In genomic region chr17:44347206-44348045, GRCh38 we compare ENCODE assay signal across 8 cellular contexts. TPM values are rescaled to one million over a fixed set of nuclear protein-coding genes. Genes with fewer than 3 reads are reported as not detected.
A peak's percentile ranks its signal among the peaks of the same experiment; 100 is the strongest.
DNase-seq lines count a peak whose midpoint lies in the region; ATAC-seq and TF ChIP-seq lines count a peak whose summit lies in the region.
"Not testable (repeated sequence)": the region's sequence is repeated elsewhere in the genome, so short reads cannot be mapped to it uniquely, and the experiment has no call there.
"Had no signal": no experiment of that assay in that cellular context is flagged by ENCODE, and none has a peak within 500 bp of the region (broad histone marks: within the 10 kb centered on the region; RNA-seq: fewer than 3 reads in every experiment).

No MANE protein-coding gene starts in this region.

- H2BK15ac ChIP-seq in mesenchymal stem cell (ENCODE audit: low read depth, poor library complexity, severe bottlenecking) = not testable (repeated sequence)

- H3K4me1 ChIP-seq in RWPE2 (ENCODE audit: insufficient read depth, poor library complexity, severe bottlenecking) (peaks cover 19% of the 10 kb centered on the region), mesenchymal stem cell (ENCODE audit: control insufficient read depth, insufficient read depth, low read depth, low read length) (peaks cover 17% of the 10 kb centered on the region)
- not testable (repeated sequence) for H3K4me1 ChIP-seq in colonic mucosa

- not testable (repeated sequence) for H3K23ac ChIP-seq in mesenchymal stem cell (ENCODE audit: low read length in 2 of 2)

- not testable (repeated sequence) for H3K9me3 ChIP-seq in RWPE2 (ENCODE audit: severe bottlenecking); colonic mucosa; mesenchymal stem cell (ENCODE audit: control insufficient read depth, low read length)

- not testable (repeated sequence) for H2BK12ac ChIP-seq in mesenchymal stem cell (ENCODE audit: low read length in 2 of 2)

- not testable (repeated sequence) for H2BK5ac ChIP-seq in mesenchymal stem cell (ENCODE audit: low read depth, low read length, poor library complexity, severe bottlenecking)

- not testable (repeated sequence) for H2AFZ ChIP-seq in mesenchymal stem cell (ENCODE audit: low read depth, low read length)

- not testable (repeated sequence) for H3K14ac ChIP-seq in mesenchymal stem cell (ENCODE audit: low read length in 2 of 2)

- not testable (repeated sequence) for H3K4me2 ChIP-seq in mesenchymal stem cell (ENCODE audit: low read length, poor library complexity, severe bottlenecking)

- H3K36me3 ChIP-seq in RWPE2 (ENCODE audit: low read depth) = peaks cover 20% of the 10 kb centered on the region; the same call in 1 of the 2 replicates
- not testable (repeated sequence) for H3K36me3 ChIP-seq in colonic mucosa
- H3K36me3 ChIP-seq in mesenchymal stem cell (ENCODE audit: control insufficient read depth in 1 of 2, insufficient read depth in 2 of 2, low read depth in 1 of 2, low read length in 2 of 2) = peaks cover 34 to 40% of the 10 kb centered on the region in 2 experiments

- H3K79me1 ChIP-seq in mesenchymal stem cell (replicated peaks; ENCODE audit: low read length, poor library complexity, severe bottlenecking) = peaks cover 24% of the 10 kb centered on the region

- 94% methylated on average over 16 of the region's 18 CpGs for WGBS in mesenchymal stem cell

- not testable (repeated sequence) for ATAC-seq in RWPE2 (ENCODE audit: low read depth)
- ATAC-seq in stimulated activated naive B cell treated with anti-CD40 and anti-IgM and Interleukin-4, amounts not matched to agents 10 μg/mL and 1 μg/mL and 100 μg/mL, for 72 hours (replicated peaks) = peak; percentile 42 to 44

- peak overlapping the region; percentile 68 for H3K4me3 ChIP-seq in GM12865 (ENCODE audit: low read depth, low read length)
- H3K4me3 ChIP-seq in HL-60 (replicated peaks; ENCODE audit: insufficient read depth, low read length); RWPE2 (ENCODE audit: severe bottlenecking); colonic mucosa; mesenchymal stem cell (ENCODE audit: insufficient read depth in 1 of 2, low read depth in 1 of 2, low read length in 2 of 2): not testable (repeated sequence)

- peaks cover 43 to 70% of the 10 kb centered on the region in 2 donors for H3K4me1 Mint-ChIP-seq in stimulated activated naive B cell treated with anti-CD40 and anti-IgM and Interleukin-4, amounts not matched to agents 10 μg/mL and 1 μg/mL and 100 μg/mL, for 72 hours

- not testable (repeated sequence) for H4K91ac ChIP-seq in mesenchymal stem cell (ENCODE audit: low read length)

- not testable (repeated sequence) for H3K4ac ChIP-seq in mesenchymal stem cell (ENCODE audit: low read depth in 1 of 2, low read length in 2 of 2)

- DNase-seq in GM12865 (ENCODE audit: low read depth) = peak; percentile 80
- not testable (repeated sequence) for DNase-seq in HL-60 (ENCODE audit: low read depth in 1 of 2, low spot score in 1 of 2); RWPE2 (ENCODE audit: low spot score); colonic mucosa; mesenchymal stem cell
- peak; percentile 77 for DNase-seq in stimulated activated naive B cell treated with anti-CD40 and anti-IgM and Interleukin-4, amounts not matched to agents 10 μg/mL and 1 μg/mL and 100 μg/mL, for 72 hours

- intact Hi-C loops in colonic mucosa (cut with DNase I) = not testable (repeated sequence)

- H3K27ac ChIP-seq in HL-60 (replicated peaks) (peak overlapping the region; percentile 20; the same call in 1 of the 2 replicates), RWPE2 (ENCODE audit: poor library complexity, severe bottlenecking) (peak overlapping the region; percentile 52), colonic mucosa (peak overlapping the region; percentile 18)
- H3K27ac ChIP-seq in mesenchymal stem cell (ENCODE audit: low read length, poor library complexity, severe bottlenecking) = not testable (repeated sequence)

- peak; percentile 21 for TF ChIP-seq POLR2A in GM19193 (IDR thresholded peaks at IDR 0.05; ENCODE audit: extremely low read depth, insufficient read depth, insufficient read length)

- not testable (repeated sequence) for H4K8ac ChIP-seq in mesenchymal stem cell (ENCODE audit: low read length)

- not testable (repeated sequence) for H3K27me3 ChIP-seq in HL-60 (ENCODE audit: insufficient read depth, poor library complexity, severe bottlenecking); RWPE2 (ENCODE audit: insufficient read depth, poor library complexity, severe bottlenecking); colonic mucosa; mesenchymal stem cell (ENCODE audit: control insufficient read depth in 1 of 2, insufficient read depth in 1 of 2, low read length in 2 of 2)

- not testable (repeated sequence) for TF ChIP-seq CTCF in GM12865 (IDR thresholded peaks at IDR 0.05; ENCODE audit: insufficient read depth, low read depth, low read length, missing control alignments); HL-60 (IDR thresholded peaks at IDR 0.05; ENCODE audit: insufficient read depth, low read length); RWPE2 (IDR thresholded peaks at IDR 0.05; ENCODE audit: poor library complexity, severe bottlenecking); colonic mucosa (IDR thresholded peaks at IDR 0.05)

- H3K9ac ChIP-seq in colonic mucosa (ENCODE audit: low read depth in 2 of 2, low read length in 2 of 2) = not testable (repeated sequence)
- H3K9ac ChIP-seq in mesenchymal stem cell (ENCODE audit: low read length) = peak overlapping the region; percentile 11

- H2BK120ac ChIP-seq in mesenchymal stem cell (ENCODE audit: low read depth, low read length) = not testable (repeated sequence)

- H3K27ac Mint-ChIP-seq in stimulated activated naive B cell treated with anti-CD40 and anti-IgM and Interleukin-4, amounts not matched to agents 10 μg/mL and 1 μg/mL and 100 μg/mL, for 72 hours = peak overlapping the region; percentile 99

- H3K18ac ChIP-seq in mesenchymal stem cell (ENCODE audit: low read depth in 1 of 2, low read length in 2 of 2) = not testable (repeated sequence)

- H3K27me3 Mint-ChIP-seq in stimulated activated naive B cell treated with anti-CD40 and anti-IgM and Interleukin-4, amounts not matched to agents 10 μg/mL and 1 μg/mL and 100 μg/mL, for 72 hours = peaks cover 0 to 10% of the 10 kb centered on the region in 2 donors

- H3K4me3 Mint-ChIP-seq in stimulated activated naive B cell treated with anti-CD40 and anti-IgM and Interleukin-4, amounts not matched to agents 10 μg/mL and 1 μg/mL and 100 μg/mL, for 72 hours = peak overlapping the region; percentile 88 to 92

- not testable (repeated sequence) for H2AK5ac ChIP-seq in mesenchymal stem cell (ENCODE audit: low read length, severe bottlenecking)

- not testable (repeated sequence) for H3K9me3 Mint-ChIP-seq in stimulated activated naive B cell treated with anti-CD40 and anti-IgM and Interleukin-4, amounts not matched to agents 10 μg/mL and 1 μg/mL and 100 μg/mL, for 72 hours

- peaks cover 30 to 41% of the 10 kb centered on the region in 2 donors for H3K36me3 Mint-ChIP-seq in stimulated activated naive B cell treated with anti-CD40 and anti-IgM and Interleukin-4, amounts not matched to agents 10 μg/mL and 1 μg/mL and 100 μg/mL, for 72 hours

RNA-seq across cellular contexts. Expression of gene GRN, which starts 2.3 kb away (rescaled TPM):
- total RNA-seq in colonic mucosa = 100 to 1,000 TPM; 343 to 466 TPM
- 475 TPM for polyA plus RNA-seq in mesenchymal stem cell (2013, experiment 1 of 2)
- 458 TPM for polyA plus RNA-seq in mesenchymal stem cell (2013, experiment 2 of 2)

RNA-seq across cellular contexts. Expression of gene FAM171A2, which starts 16.2 kb away (rescaled TPM):
- total RNA-seq in colonic mucosa = under 1 TPM; 0.64 to 0.72 TPM
- 5.8 TPM for polyA plus RNA-seq in mesenchymal stem cell (2013, experiment 1 of 2)
- 5.3 TPM for polyA plus RNA-seq in mesenchymal stem cell (2013, experiment 2 of 2)

RNA-seq across cellular contexts. Expression of gene SLC25A39, which starts 22.8 kb away (rescaled TPM):
- total RNA-seq in colonic mucosa = 100 to 1,000 TPM; 115 to 267 TPM
- polyA plus RNA-seq in mesenchymal stem cell (2013, experiment 1 of 2) = 67.0 TPM
- polyA plus RNA-seq in mesenchymal stem cell (2013, experiment 2 of 2) = 68.4 TPM

RNA-seq across cellular contexts. Expression of gene RUNDC3A, which starts 39.0 kb away (rescaled TPM):
- total RNA-seq in colonic mucosa = 1 to 10 TPM in 1 of 2 donors, under 1 TPM in 1; 0.52 to 1.4 TPM
- polyA plus RNA-seq in mesenchymal stem cell (2013, experiment 1 of 2) = 0.12 TPM
- polyA plus RNA-seq in mesenchymal stem cell (2013, experiment 2 of 2) = 0.10 TPM

RNA-seq across cellular contexts. Expression of gene ITGA2B, which starts 42.0 kb away (rescaled TPM):
- under 1 TPM; 0.37 to 0.69 TPM for total RNA-seq in colonic mucosa
- polyA plus RNA-seq in mesenchymal stem cell (2013, experiment 1 of 2) = 0.10 TPM
- polyA plus RNA-seq in mesenchymal stem cell (2013, experiment 2 of 2) = 0.14 TPM
- total RNA-seq: SK-MEL-5 had no signal
